Comparison of ENCODE assay signal across 8 cellular contexts in genomic region chr1:47710075-47711071, GRCh38.
DNase-seq lines count a peak whose midpoint lies in the region; ATAC-seq, FAIRE-seq and TF ChIP-seq lines count a peak whose summit lies in the region.

No MANE protein-coding gene starts in this region.

- intact Hi-C loops in pancreas (cut with DNase I) = no loop called here

- H3K27me3 Mint-ChIP-seq in activated naive CD8-positive, alpha-beta T cell treated with anti-CD3 and anti-CD28 coated beads, Interleukin-2, amount 10 ng/mL, durations not matched to agents 7 days and 5 days = peaks cover 73% of the 10 kb centered on the region
- peaks cover 87% of the 10 kb centered on the region for H3K27me3 Mint-ChIP-seq in type B pancreatic cell

- TF ChIP-seq CTCF in cardiac muscle cell (IDR thresholded peaks at IDR 0.05; ENCODE audit: low read depth, low read length) = peak; percentile 97
- peak; percentile 94 to 99 (median 99) for TF ChIP-seq CTCF in pancreas (IDR thresholded peaks at IDR 0.05)
- TF ChIP-seq CTCF in type B pancreatic cell (conservative IDR thresholded peaks at IDR 0.05) = peak; percentile 100

- 2% methylated on average over 59 of the region's 59 CpGs for WGBS in pancreas, 2 donors

- POLR2A ChIA-PET in activated naive CD8-positive, alpha-beta T cell treated with anti-CD3 and anti-CD28 coated beads, Interleukin-2, amount 10 ng/mL, durations not matched to agents 7 days and 5 days (lab: Charles Lee) = interaction anchor here (0.8 kb wide), 1 partner anchor 273 kb away, joined by 4 read pairs; the partner anchor contains the start of gene FOXD2

- H3K9me3 ChIP-seq in HUES48 (ENCODE audit: control insufficient read depth, insufficient read depth, low read length) (no peaks in the 10 kb centered on the region), SK-N-MC (ENCODE audit: low read depth, low read length) (no peaks in the 10 kb centered on the region), cardiac muscle cell (ENCODE audit: low read depth) (no peaks in the 10 kb centered on the region), pancreas (no peaks in the 10 kb centered on the region)

- H3K36me3 Mint-ChIP-seq in activated naive CD8-positive, alpha-beta T cell treated with anti-CD3 and anti-CD28 coated beads, Interleukin-2, amount 10 ng/mL, durations not matched to agents 7 days and 5 days = no peaks in the 10 kb centered on the region
- no peaks in the 10 kb centered on the region for H3K36me3 Mint-ChIP-seq in type B pancreatic cell

- H3K9ac ChIP-seq in HUES48 (ENCODE audit: low read depth, low read length) = no peak overlapping the region
- no peak overlapping the region for H3K9ac ChIP-seq in SK-N-MC (ENCODE audit: insufficient read length)

- peaks cover 2% of the 10 kb centered on the region for H3K4me1 Mint-ChIP-seq in activated naive CD8-positive, alpha-beta T cell treated with anti-CD3 and anti-CD28 coated beads, Interleukin-2, amount 10 ng/mL, durations not matched to agents 7 days and 5 days
- H3K4me1 Mint-ChIP-seq in type B pancreatic cell (ENCODE audit: unreplicated experiment) = peaks cover 21% of the 10 kb centered on the region

- no peak for FAIRE-seq in pancreas (lab: Jason Lieb, UNC)

- H3K9me3 Mint-ChIP-seq in activated naive CD8-positive, alpha-beta T cell treated with anti-CD3 and anti-CD28 coated beads, Interleukin-2, amount 10 ng/mL, durations not matched to agents 7 days and 5 days = no peaks in the 10 kb centered on the region
- no peaks in the 10 kb centered on the region for H3K9me3 Mint-ChIP-seq in type B pancreatic cell

- H3K4me1 ChIP-seq in HUES48 (ENCODE audit: control insufficient read depth, insufficient read depth, low read length) (peaks cover 13% of the 10 kb centered on the region), cardiac muscle cell (ENCODE audit: low read depth) (no peaks in the 10 kb centered on the region), pancreas (peaks cover 0 to 17% (median 0%) of the 10 kb centered on the region in 3 donors)

- H3K27ac Mint-ChIP-seq in activated naive CD8-positive, alpha-beta T cell treated with anti-CD3 and anti-CD28 coated beads, Interleukin-2, amount 10 ng/mL, durations not matched to agents 7 days and 5 days = no peak overlapping the region
- H3K27ac Mint-ChIP-seq in type B pancreatic cell = no peak overlapping the region

- DNase-seq in SIG-M5 treated with dmso at 0.1 percent for 504 hours (lab: John Stamatoyannopoulos, UW; ENCODE audit: unreplicated experiment) (peak; percentile 11), SIG-M5 (lab: John Stamatoyannopoulos, UW) (no peak), SK-N-MC (ENCODE audit: low read depth, low spot score) (no peak), cardiac muscle cell (ENCODE audit: low read depth in 1 of 2, low spot score in 1 of 2) (peak; percentile 62 to 78), pancreas (peak; percentile 50 to 97 (median 82)), type B pancreatic cell (ENCODE audit: extremely low spot score, unreplicated experiment) (peak; percentile 92)
- peak; percentile 85 for DNase-seq in activated naive CD8-positive, alpha-beta T cell treated with anti-CD3 and anti-CD28 coated beads, Interleukin-2, amount 10 ng/mL, durations not matched to agents 7 days and 5 days

- no peak overlapping the region for H3K4me3 Mint-ChIP-seq in activated naive CD8-positive, alpha-beta T cell treated with anti-CD3 and anti-CD28 coated beads, Interleukin-2, amount 10 ng/mL, durations not matched to agents 7 days and 5 days
- H3K4me3 Mint-ChIP-seq in type B pancreatic cell = peak overlapping the region; percentile 74

- no peak overlapping the region for H3K27ac ChIP-seq in HUES48 (ENCODE audit: low read depth, low read length)
- H3K27ac ChIP-seq in SK-N-MC = no peak overlapping the region
- H3K27ac ChIP-seq in cardiac muscle cell = no peak overlapping the region
- no peak overlapping the region for H3K27ac ChIP-seq in pancreas

- H3K36me3 ChIP-seq in HUES48 (ENCODE audit: control insufficient read depth, insufficient read depth, low read length) = no peaks in the 10 kb centered on the region
- H3K36me3 ChIP-seq in SK-N-MC (ENCODE audit: insufficient read depth, low read length) = no peaks in the 10 kb centered on the region
- no peaks in the 10 kb centered on the region for H3K36me3 ChIP-seq in cardiac muscle cell
- H3K36me3 ChIP-seq in pancreas = no peaks in the 10 kb centered on the region

- H3K4me3 ChIP-seq in HUES48 (ENCODE audit: low read depth, low read length) = peak overlapping the region; percentile 57
- H3K4me3 ChIP-seq in SK-N-MC = peak overlapping the region; percentile 59
- H3K4me3 ChIP-seq in cardiac muscle cell = peak overlapping the region; percentile 27
- peak overlapping the region; percentile 2 to 45 (median 24) for H3K4me3 ChIP-seq in pancreas

- peak; percentile 67 for ATAC-seq in activated naive CD8-positive, alpha-beta T cell treated with anti-CD3 and anti-CD28 coated beads, Interleukin-2, amount 10 ng/mL, durations not matched to agents 7 days and 5 days (ENCODE audit: low read depth)
- ATAC-seq in pancreas = peak; percentile 92 to 96 (median 94)

- H3K27me3 ChIP-seq in HUES48 (ENCODE audit: control insufficient read depth, insufficient read depth, low read length) = peaks cover 100% of the 10 kb centered on the region
- peaks cover 100% of the 10 kb centered on the region for H3K27me3 ChIP-seq in cardiac muscle cell
- H3K27me3 ChIP-seq in pancreas = peaks cover 0 to 31% (median 2%) of the 10 kb centered on the region in 4 donors

Comparison
In these comparisons a context has a peak if more than half of its experiments do, and no peak if none do; other contexts are left out.
1. DNase-seq: peak in SIG-M5 treated with dmso at 0.1 percent for 504 hours (single experiment), activated naive CD8-positive, alpha-beta T cell treated with anti-CD3 and anti-CD28 coated beads, Interleukin-2, amount 10 ng/mL, durations not matched to agents 7 days and 5 days (single experiment), cardiac muscle cell (2 of 2), pancreas (6 of 6) and type B pancreatic cell (single experiment); none in SIG-M5 (single experiment) and SK-N-MC (single experiment).
2. Peak in every context shown above with its lines, with median percentiles within 50 percentile points of each other: H3K4me3 ChIP-seq and CTCF ChIP-seq.